In the genomic region with DNA sequence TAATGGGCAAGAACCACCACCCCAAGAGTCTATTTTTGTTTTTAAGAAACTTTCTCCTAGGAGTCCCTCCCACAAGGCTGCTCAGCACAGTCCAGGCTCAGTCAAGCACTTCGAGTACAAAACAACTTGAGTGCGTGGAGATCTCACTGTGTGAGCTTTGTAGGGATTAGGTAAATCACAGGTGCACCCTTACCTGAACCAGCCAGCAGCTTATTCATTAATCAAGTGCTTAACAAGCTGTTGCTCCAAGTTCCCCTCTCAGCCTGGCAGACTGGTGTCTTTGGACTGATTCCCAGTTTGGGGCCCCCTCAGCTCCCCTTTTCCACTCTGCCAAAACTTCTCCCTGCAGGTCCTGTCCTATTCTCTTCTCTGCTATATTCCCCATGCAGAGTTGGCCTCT, we compare ENCODE assay signal across 15 cellular contexts.
DNase-seq lines count a peak whose midpoint lies in the region; TF ChIP-seq lines count a peak whose summit lies in the region.
"Had no signal": no experiment of that assay in that cellular context is flagged by ENCODE, and none has a peak within 500 bp of the region (broad histone marks: within the 10 kb centered on the region; RNA-seq: fewer than 3 reads in every experiment).

No MANE protein-coding gene starts in this region.

- TF ChIP-seq CTCF in neutrophil (IDR thresholded peaks at IDR 0.05) (no peak), mammary epithelial cell (conservative IDR thresholded peaks at IDR 0.05 in 1 of 2, IDR thresholded peaks at IDR 0.05 in 1 of 2; ENCODE audit: extremely low read depth in 1 of 2, insufficient read depth in 1 of 2, low read depth in 1 of 2, low read length in 2 of 2) (no peak)

- DNase-seq in DMS53 (lab: John Stamatoyannopoulos, UW) (peak; percentile 53), NCI-H1105 treated with DMSO at 0.1 percent for 48 hours (lab: John Stamatoyannopoulos, UW) (peak; percentile 47), HK-2 (ENCODE audit: unreplicated experiment) (no peak), mammary epithelial cell (no peak), RKO (ENCODE audit: low spot score) (no peak)
- no peak for DNase-seq in effector CD4-positive, alpha-beta T cell
- DNase-seq: activated CD4-positive, alpha-beta T cell treated with anti-CD3 and anti-CD28 coated beads, Interleukin-2, amount 50 U/mL, for 48 hours; activated naive CD4-positive, alpha-beta T cell treated with Interleukin-2 at 50 U/mL for 16 hours; cerebellar nuclear complex; foreskin fibroblast; kidney glomerular epithelial cell; stimulated activated naive CD8-positive, alpha-beta T cell treated with anti-CD3 and anti-CD28 coated beads, Interleukin-15, Interleukin-2, amounts not matched to agents 100 U/mL and 50 U/mL, for 24 hours had no signal

- H3K36me3 ChIP-seq in duodenal mucosa (ENCODE audit: control insufficient read depth in 1 of 2, insufficient read depth in 2 of 2, low read length in 2 of 2) (no peaks in the 10 kb centered on the region), neutrophil (no peaks in the 10 kb centered on the region), mammary epithelial cell (ENCODE audit: insufficient read depth, low read length) (no peaks in the 10 kb centered on the region)
- H3K36me3 ChIP-seq: ascending aorta had no signal

- dilution Hi-C loops in mammary epithelial cell (cut with HindIII; ENCODE audit: low sequenced_read_pairs) = loop anchor here (25.0 kb wide), 1 partner anchor 541 kb away; no protein-coding TSS in a partner anchor

- in situ Hi-C loops in mammary epithelial cell (cut with MboI; ENCODE audit: low sequenced_read_pairs in 2 of 2) = loop anchor here in 1 of 2 donors (10.0 to 25.0 kb wide), 2 partner anchors 513 to 891 kb away; no protein-coding TSS in a partner anchor

- no peak overlapping the region for H2AFZ ChIP-seq in mammary epithelial cell (ENCODE audit: low read depth, low read length)

- H3K4me2 ChIP-seq in mammary epithelial cell (ENCODE audit: insufficient read depth, low read depth, low read length) = no peak overlapping the region

- no peaks in the 10 kb centered on the region for H3K79me2 ChIP-seq in mammary epithelial cell (ENCODE audit: insufficient read depth, low read length)

- H3K4me3 ChIP-seq in duodenal mucosa (ENCODE audit: low read depth in 1 of 2, low read length in 2 of 2) (no peak overlapping the region), neutrophil (ENCODE audit: low read depth in 1 of 2, low read length in 1 of 2) (no peak overlapping the region), mammary epithelial cell (replicated peaks in 1 of 3; ENCODE audit: insufficient read depth in 1 of 3, low read depth in 2 of 3, low read length in 3 of 3) (no peak overlapping the region)
- H3K4me3 ChIP-seq: ascending aorta had no signal

- H3K27me3 ChIP-seq in duodenal mucosa (ENCODE audit: control insufficient read depth in 1 of 2, insufficient read depth in 2 of 2, low read length in 2 of 2) (no peaks in the 10 kb centered on the region), neutrophil (no peaks in the 10 kb centered on the region), mammary epithelial cell (ENCODE audit: insufficient read depth, low read length) (no peaks in the 10 kb centered on the region)
- H3K27me3 ChIP-seq: ascending aorta had no signal

- no TSS peak for BruUV-seq in mammary epithelial cell (replicated peaks; lab: Mats Ljungman, UMichigan)

- H3K4me1 ChIP-seq in duodenal mucosa (ENCODE audit: control insufficient read depth in 1 of 2, insufficient read depth in 2 of 2, low read length in 2 of 2) (peaks cover 37 to 52% of the 10 kb centered on the region in 2 donors), neutrophil (ENCODE audit: control insufficient read depth in 1 of 2, insufficient read depth in 1 of 2, low read depth in 1 of 2, low read length in 1 of 2) (peaks cover 91% of the 10 kb centered on the region in 2 experiments), mammary epithelial cell (ENCODE audit: insufficient read depth, low read length) (peaks cover 20% of the 10 kb centered on the region)

- H3K9me3 ChIP-seq in duodenal mucosa (ENCODE audit: control insufficient read depth in 1 of 2, low read length in 2 of 2) = no peaks in the 10 kb centered on the region
- H3K9me3 ChIP-seq in neutrophil = no peaks in the 10 kb centered on the region
- H3K9me3 ChIP-seq in mammary epithelial cell (replicated peaks; ENCODE audit: insufficient read depth, low read length) = no peaks in the 10 kb centered on the region
- H3K9me3 ChIP-seq: ascending aorta had no signal

- intact Hi-C loops in mammary epithelial cell (cut with micrococcal nuclease) = loop anchor here (5.0 to 10.0 kb wide), 2 partner anchors 196 to 673 kb away; no protein-coding TSS in a partner anchor

- 92% methylated on average over 2 of the region's 2 CpGs for WGBS in mammary epithelial cell (ENCODE audit: low coverage, missing lambda C conversion rate)

- no peaks in the 10 kb centered on the region for H4K20me1 ChIP-seq in mammary epithelial cell (ENCODE audit: insufficient read depth, low read length)

- CTCF ChIA-PET in mammary epithelial cell (lab: Charles Lee; ENCODE audit: low non-redundant PET) = no interaction called here

- H3K9ac ChIP-seq in duodenal mucosa (ENCODE audit: low read depth in 1 of 2, low read length in 2 of 2) (peak overlapping the region; percentile 8 to 15), mammary epithelial cell (ENCODE audit: insufficient read depth, low read length) (no peak overlapping the region)

- H3K27ac ChIP-seq in duodenal mucosa (ENCODE audit: low read depth, low read length) (no peak overlapping the region), neutrophil (peak overlapping the region; percentile 91), mammary epithelial cell (ENCODE audit: insufficient read depth, low read depth, low read length) (no peak overlapping the region)
- H3K27ac ChIP-seq: ascending aorta had no signal

Comparison
In these comparisons a context has a peak if more than half of its experiments do, and no peak if none do; other contexts are left out.
1. DNase-seq: peak in DMS53 (single experiment) and NCI-H1105 treated with DMSO at 0.1 percent for 48 hours (single experiment); none in HK-2 (single experiment), mammary epithelial cell (single experiment), effector CD4-positive, alpha-beta T cell (single experiment) and RKO (single experiment).